In the genomic region with DNA sequence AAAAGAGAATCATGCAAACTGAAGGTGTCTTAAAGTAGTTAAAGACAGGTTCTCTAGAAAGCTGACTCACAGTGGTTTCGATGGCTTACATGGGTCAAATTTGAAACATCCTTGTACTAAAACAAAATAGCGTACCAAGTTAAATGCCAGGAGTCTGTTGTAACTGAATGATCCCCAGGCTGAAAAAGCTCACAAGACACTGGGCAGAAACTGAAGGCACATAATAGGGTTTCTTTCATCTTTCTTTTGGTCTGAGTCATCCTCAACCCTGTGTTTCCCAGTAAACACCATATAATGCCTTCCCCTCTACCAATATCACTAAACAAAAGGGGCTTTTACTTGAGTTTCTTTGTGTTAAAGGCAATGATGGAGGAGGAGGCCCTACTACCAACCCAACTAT, we compare ENCODE assay signal across 10 cellular contexts. TPM values are rescaled to one million over a fixed set of nuclear protein-coding genes. Genes with fewer than 3 reads are reported as not detected.
DNase-seq lines count a peak whose midpoint lies in the region; ATAC-seq and TF ChIP-seq lines count a peak whose summit lies in the region.
"Had no signal": no experiment of that assay in that cellular context is flagged by ENCODE, and none has a peak within 500 bp of the region (broad histone marks: within the 10 kb centered on the region; RNA-seq: fewer than 3 reads in every experiment).

No MANE protein-coding gene starts in this region.

- H3K27ac ChIP-seq in GM23248: peak overlapping the region; percentile 64
- H3K27ac ChIP-seq in mesenchymal stem cell (ENCODE audit: low read length, poor library complexity, severe bottlenecking): peak overlapping the region; percentile 23
- H3K27ac ChIP-seq in ovary: no peak overlapping the region
- no peak overlapping the region for H3K27ac ChIP-seq in mesendoderm (ENCODE audit: low read depth, low read length)
- H3K27ac ChIP-seq in right lobe of liver: no peak overlapping the region
- H3K27ac ChIP-seq: SJSA1 had no signal

- no peak overlapping the region for H3K18ac ChIP-seq in mesenchymal stem cell (ENCODE audit: low read depth in 1 of 2, low read length in 2 of 2)
- no peak overlapping the region for H3K18ac ChIP-seq in mesendoderm (ENCODE audit: low read length)

- no peak overlapping the region for H3K4me3 ChIP-seq in GM23248
- H3K4me3 ChIP-seq in mesenchymal stem cell (ENCODE audit: insufficient read depth in 1 of 2, low read depth in 1 of 2, low read length in 2 of 2): no peak overlapping the region
- no peak overlapping the region for H3K4me3 ChIP-seq in ovary
- H3K4me3 ChIP-seq in mesendoderm (ENCODE audit: low read length): no peak overlapping the region
- H3K4me3 ChIP-seq in right lobe of liver: no peak overlapping the region
- H3K4me3 ChIP-seq: SJSA1 had no signal

- 25 to 26% methylated on average over 2 of the region's 2 CpGs for WGBS in GM23248 (ENCODE audit: low coverage in 1 of 2, low lambda C conversion rate in 2 of 2, missing lambda C conversion rate in 2 of 2), 2 experiments
- 71% methylated on average over 2 of the region's 2 CpGs for WGBS in mesenchymal stem cell
- WGBS in ovary, 3 donors: 54 to 95% (median 93%) methylated on average over 2 of the region's 2 CpGs
- no CpG with 5 or more reads among the region's 2 CpGs for WGBS in mesendoderm (ENCODE audit: extremely low coverage, insufficient coverage, low lambda C conversion rate)
- WGBS in right lobe of liver (ENCODE audit: insufficient coverage, low coverage, low lambda C conversion rate, missing lambda C conversion rate): 74% methylated on average over 2 of the region's 2 CpGs

- no peak overlapping the region for H3K14ac ChIP-seq in mesenchymal stem cell (ENCODE audit: low read length in 2 of 2)

- H3K36me3 ChIP-seq in GM23248 (ENCODE audit: low read depth) (0 out of 2 replicates have a peak, but pooled peaks cover 5% of the 10 kb centered on the region), mesenchymal stem cell (ENCODE audit: control insufficient read depth in 1 of 2, insufficient read depth in 2 of 2, low read depth in 1 of 2, low read length in 2 of 2) (peaks cover 34 to 59% of the 10 kb centered on the region in 2 experiments), ovary (no peaks in the 10 kb centered on the region), mesendoderm (ENCODE audit: control insufficient read depth, insufficient read depth, low read length) (no peaks in the 10 kb centered on the region), right lobe of liver (no peaks in the 10 kb centered on the region)

- H2AK5ac ChIP-seq in mesenchymal stem cell (ENCODE audit: low read length, severe bottlenecking) (no peak overlapping the region), mesendoderm (ENCODE audit: low read length) (no peak overlapping the region)

- H4K8ac ChIP-seq in mesenchymal stem cell (ENCODE audit: low read length) (no peak overlapping the region), mesendoderm (ENCODE audit: low read depth, low read length) (no peak overlapping the region)

- H3K79me2 ChIP-seq in GM23248 (ENCODE audit: insufficient read depth): peaks cover 88% of the 10 kb centered on the region
- H3K79me2 ChIP-seq in mesendoderm (ENCODE audit: control insufficient read depth, insufficient read depth, low read length): no peaks in the 10 kb centered on the region

- H2BK5ac ChIP-seq in mesenchymal stem cell (ENCODE audit: low read depth, low read length, poor library complexity, severe bottlenecking): no peak overlapping the region
- no peak overlapping the region for H2BK5ac ChIP-seq in mesendoderm (ENCODE audit: low read length)

- TF ChIP-seq POLR2A in ovary (IDR thresholded peaks at IDR 0.05) (no peak), right lobe of liver (IDR thresholded peaks at IDR 0.05) (no peak)

- no peak overlapping the region for H4K5ac ChIP-seq in mesendoderm (ENCODE audit: low read length)

- H3K79me1 ChIP-seq in mesenchymal stem cell (replicated peaks; ENCODE audit: low read length, poor library complexity, severe bottlenecking) (peaks cover 33% of the 10 kb centered on the region), mesendoderm (ENCODE audit: low read length) (no peaks in the 10 kb centered on the region)

- no peak for TF ChIP-seq EP300 in ovary (IDR thresholded peaks at IDR 0.05)

- no peak overlapping the region for H3K9ac ChIP-seq in GM23248
- no peak overlapping the region for H3K9ac ChIP-seq in mesenchymal stem cell (ENCODE audit: low read length)
- no peak overlapping the region for H3K9ac ChIP-seq in mesendoderm (ENCODE audit: low read length)

- H4K91ac ChIP-seq in mesenchymal stem cell (ENCODE audit: low read length): no peak overlapping the region

- intact Hi-C loops in ovary (cut with DNase I): no loop called here
- intact Hi-C loops in right lobe of liver (cut with DNase I): no loop called here

- DNase-seq in GM23248 (peak; percentile 76), SK-MEL-5 (ENCODE audit: low read depth, low spot score) (peak; percentile 98), mesenchymal stem cell (peak; percentile 74), ovary (no peak), mesendoderm (no peak), right lobe of liver (no peak)
- DNase-seq in stimulated activated CD4-positive, alpha-beta T cell treated with anti-CD3 and anti-CD28 coated beads, Interleukin-12 subunit alpha, Interleukin-12 subunit beta, amount 100 ng/mL, for 4 hours: no peak
- DNase-seq: stimulated activated CD4-positive, alpha-beta T cell treated with anti-CD3 and anti-CD28 coated beads, Interleukin-4, amount 100 ng/mL, for 1 hour had no signal

- H3F3A ChIP-seq in GM23248 (ENCODE audit: insufficient read depth): peaks cover 16% of the 10 kb centered on the region; the same call in 1 of the 2 replicates

- H3K9me3 ChIP-seq in GM23248 (ENCODE audit: low read depth) (no peaks in the 10 kb centered on the region), mesenchymal stem cell (ENCODE audit: control insufficient read depth, low read length) (no peaks in the 10 kb centered on the region), ovary (no peaks in the 10 kb centered on the region), right lobe of liver (no peaks in the 10 kb centered on the region)
- H3K9me3 ChIP-seq: SJSA1 had no signal

- H3K4ac ChIP-seq in mesenchymal stem cell (ENCODE audit: low read depth in 1 of 2, low read length in 2 of 2) (no peak overlapping the region), mesendoderm (ENCODE audit: low read depth, low read length) (no peak overlapping the region)

- TF ChIP-seq CTCF in ovary (IDR thresholded peaks at IDR 0.05) (no peak), right lobe of liver (IDR thresholded peaks at IDR 0.05) (no peak)

- in situ Hi-C loops in GM23248 (cut with MboI) (no loop called here), SK-MEL-5 (cut with HindIII; ENCODE audit: low pct_unique_long_range_greater_than_20kb, low sequenced_read_pairs) (no loop called here)

- H3K4me2 ChIP-seq in GM23248 (ENCODE audit: unreplicated experiment) (peak overlapping the region; percentile 19), mesenchymal stem cell (ENCODE audit: low read length, poor library complexity, severe bottlenecking) (no peak overlapping the region), mesendoderm (ENCODE audit: low read length) (no peak overlapping the region)

- no peaks in the 10 kb centered on the region for H4K20me1 ChIP-seq in GM23248 (ENCODE audit: insufficient read depth)

- no peak overlapping the region for H3K23ac ChIP-seq in mesenchymal stem cell (ENCODE audit: low read length in 2 of 2)
- H3K23ac ChIP-seq in mesendoderm (ENCODE audit: low read length): no peak overlapping the region

- ATAC-seq in GM18519 (IDR thresholded peaks at IDR 0.05; ENCODE audit: low FRiP score, unreplicated experiment): peak; percentile 53
- ATAC-seq in right lobe of liver: no peak

- H2AFZ ChIP-seq in GM23248: no peak overlapping the region
- H2AFZ ChIP-seq in mesenchymal stem cell (ENCODE audit: low read depth, low read length): no peak overlapping the region

- H2BK12ac ChIP-seq in mesenchymal stem cell (ENCODE audit: low read length in 2 of 2): no peak overlapping the region

- H3K9me2 ChIP-seq in GM23248 (ENCODE audit: insufficient read depth): no peaks in the 10 kb centered on the region

- H3K56ac ChIP-seq in mesendoderm (ENCODE audit: low read length): no peak overlapping the region

- no peaks in the 10 kb centered on the region for H3K27me3 ChIP-seq in GM23248 (replicated peaks; ENCODE audit: insufficient read depth)
- H3K27me3 ChIP-seq in mesenchymal stem cell (ENCODE audit: control insufficient read depth in 1 of 2, insufficient read depth in 1 of 2, low read length in 2 of 2): no peaks in the 10 kb centered on the region
- no peaks in the 10 kb centered on the region for H3K27me3 ChIP-seq in ovary
- no peaks in the 10 kb centered on the region for H3K27me3 ChIP-seq in mesendoderm (ENCODE audit: insufficient read depth, low read length, poor library complexity)
- H3K27me3 ChIP-seq in right lobe of liver: no peaks in the 10 kb centered on the region
- H3K27me3 ChIP-seq: SJSA1 had no signal

- peaks cover 10% of the 10 kb centered on the region for H3K4me1 ChIP-seq in GM23248 (ENCODE audit: insufficient read depth)
- H3K4me1 ChIP-seq in mesenchymal stem cell (ENCODE audit: control insufficient read depth, insufficient read depth, low read depth, low read length): peaks cover 1% of the 10 kb centered on the region
- no peaks in the 10 kb centered on the region for H3K4me1 ChIP-seq in ovary (ENCODE audit: insufficient read depth)
- no peaks in the 10 kb centered on the region for H3K4me1 ChIP-seq in mesendoderm (ENCODE audit: control insufficient read depth, low read depth, low read length)
- no peaks in the 10 kb centered on the region for H3K4me1 ChIP-seq in right lobe of liver
- H3K4me1 ChIP-seq: SJSA1 had no signal

- H2BK15ac ChIP-seq in mesenchymal stem cell (ENCODE audit: low read depth, poor library complexity, severe bottlenecking) (no peak overlapping the region), mesendoderm (replicated peaks; ENCODE audit: low read depth) (no peak overlapping the region)

- H2BK120ac ChIP-seq in mesenchymal stem cell (ENCODE audit: low read depth, low read length) (no peak overlapping the region), mesendoderm (ENCODE audit: low read depth, low read length) (no peak overlapping the region)

RNA-seq across cellular contexts. Expression of a gene that starts 12.8 kb away (rescaled TPM):
- 16.4 and 18.3 TPM in 2 replicates for total RNA-seq in GM23248 (2014; rRNA removed; shearing (Covaris generic))
- polyA plus RNA-seq in GM23248 (2016; fragmentation: Nextera tagmentation; extraction: Ambion mirVana) (15.6 and 16.4 TPM in 2 replicates), ovary (10 to 100 TPM in 1 of 2 donors, 1 to 10 TPM in 1; 8.8 to 17.6 TPM)
- 16.6 and 19.8 TPM in 2 replicates for total RNA-seq in SK-MEL-5 (2014; rRNA removed; shearing (Covaris generic))
- polyA plus RNA-seq in SK-MEL-5 (2015; cell fraction: cytosol; rRNA removed): 24.9 and 33.8 TPM in 2 replicates
- polyA plus RNA-seq in SK-MEL-5 (2015; cell fraction: nucleus; rRNA removed): 40.7 and 43.9 TPM in 2 replicates
- polyA plus RNA-seq in mesenchymal stem cell (2013, experiment 1 of 2): 16.3 TPM
- 16.7 TPM for polyA plus RNA-seq in mesenchymal stem cell (2013, experiment 2 of 2)
- total RNA-seq in ovary (10 to 100 TPM in 6 of 7 donors, 1 to 10 TPM in 1; 8.6 to 15.9 (median 12.3) TPM), right lobe of liver (10 to 100 TPM in 5 of 6 experiments, 1 to 10 TPM in 1; 9.9 to 14.3 (median 11.4) TPM)
- 4.1 TPM for polyA plus RNA-seq in mesendoderm (2013, experiment 1 of 2)
- 4.2 TPM for polyA plus RNA-seq in mesendoderm (2013, experiment 2 of 2)

RNA-seq across cellular contexts. Expression of a gene that starts 44.2 kb away (rescaled TPM):
- 17.3 and 17.7 TPM in 2 replicates for total RNA-seq in GM23248 (2014; rRNA removed; shearing (Covaris generic))
- polyA plus RNA-seq in GM23248 (2016; fragmentation: Nextera tagmentation; extraction: Ambion mirVana) (42.5 and 52.9 TPM in 2 replicates), ovary (10 to 100 TPM; 29.1 to 67.3 TPM)
- total RNA-seq in SK-MEL-5 (2014; rRNA removed; shearing (Covaris generic)): 26.5 and 31.0 TPM in 2 replicates
- 26.0 and 30.6 TPM in 2 replicates for polyA plus RNA-seq in SK-MEL-5 (2015; cell fraction: cytosol; rRNA removed)
- 262 and 273 TPM in 2 replicates for polyA plus RNA-seq in SK-MEL-5 (2015; cell fraction: nucleus; rRNA removed)
- 71.1 TPM for polyA plus RNA-seq in mesenchymal stem cell (2013, experiment 1 of 2)
- 68.1 TPM for polyA plus RNA-seq in mesenchymal stem cell (2013, experiment 2 of 2)
- total RNA-seq in ovary (10 to 100 TPM; 38.6 to 81.0 (median 61.1) TPM), right lobe of liver (10 to 100 TPM; 16.3 to 29.1 (median 22.8) TPM)
- polyA plus RNA-seq in mesendoderm (2013, experiment 1 of 2): 131 TPM
- 129 TPM for polyA plus RNA-seq in mesendoderm (2013, experiment 2 of 2)

Comparison
In these comparisons a context has a peak if more than half of its experiments do, and no peak if none do; other contexts are left out.
1. DNase-seq: peak in GM23248 (single experiment), SK-MEL-5 (single experiment) and mesenchymal stem cell (single experiment); none in ovary (0 of 5), mesendoderm (single experiment), right lobe of liver (0 of 3) and stimulated activated CD4-positive, alpha-beta T cell treated with anti-CD3 and anti-CD28 coated beads, Interleukin-12 subunit alpha, Interleukin-12 subunit beta, amount 100 ng/mL, for 4 hours (single experiment).
2. H3K27ac ChIP-seq: peak in GM23248 (single experiment) and mesenchymal stem cell (single experiment); none in ovary (0 of 2), mesendoderm (single experiment) and right lobe of liver (0 of 3).